ENCODE assay signal across 8 cellular contexts in the genomic region with DNA sequence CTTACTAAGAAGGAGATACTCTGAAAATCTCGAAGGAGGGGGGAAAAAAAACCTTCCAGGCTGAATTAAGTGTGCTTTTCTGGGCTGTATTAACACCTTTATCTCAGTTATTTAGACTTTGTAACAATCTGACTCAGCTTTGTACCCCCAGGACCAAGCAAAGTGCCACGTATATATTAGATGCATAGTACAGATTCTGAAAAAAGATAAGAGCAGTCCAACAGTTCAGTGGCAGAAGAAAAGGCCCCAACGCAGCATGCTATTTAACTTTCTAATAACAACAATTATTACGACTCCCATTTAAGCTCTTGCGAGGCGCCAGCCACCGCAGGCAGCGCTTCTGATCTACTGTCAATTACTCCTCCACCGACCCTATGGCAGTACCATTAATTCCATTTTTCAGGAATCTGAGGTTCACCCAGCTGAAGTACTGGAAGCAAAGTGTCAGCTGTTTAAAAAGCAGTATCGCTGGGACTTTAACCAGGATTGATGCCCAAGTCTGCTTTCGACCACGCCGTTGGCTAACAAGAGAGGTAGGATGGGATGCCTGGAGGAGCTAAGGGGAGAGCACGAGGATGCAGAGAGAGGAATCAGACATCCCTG. TPM values are rescaled to one million over a fixed set of nuclear protein-coding genes. Genes with fewer than 3 reads are reported as not detected.
DNase-seq lines count a peak whose midpoint lies in the region; ATAC-seq and TF ChIP-seq lines count a peak whose summit lies in the region.

No MANE protein-coding gene starts in this region.

- H3K9me2 ChIP-seq in DOHH2 (replicated peaks; ENCODE audit: control insufficient read depth, low read length): no peaks in the 10 kb centered on the region

- peaks cover 13% of the 10 kb centered on the region for H3K79me2 ChIP-seq in DOHH2 (ENCODE audit: control insufficient read depth, low read length)

- H3K4me3 ChIP-seq in DOHH2 (ENCODE audit: low read length): peak overlapping the region; percentile 96
- peak overlapping the region; percentile 81 for H3K4me3 ChIP-seq in Jurkat, Clone E6-1 (ENCODE audit: low read length)
- peak overlapping the region; percentile 85 to 91 (median 90) for H3K4me3 ChIP-seq in breast epithelium
- peak overlapping the region; percentile 84 for H3K4me3 ChIP-seq in mucosa of stomach (ENCODE audit: low read length)

- ATAC-seq in GM18511 (IDR thresholded peaks at IDR 0.05; ENCODE audit: unreplicated experiment): no peak

- peak overlapping the region; percentile 77 for H3K9ac ChIP-seq in mucosa of stomach (ENCODE audit: low read length)

- peak overlapping the region; percentile 99 for H3K4me2 ChIP-seq in DOHH2 (ENCODE audit: low read length)

- H3K27ac ChIP-seq in DOHH2 (ENCODE audit: low read depth, low read length): no peak overlapping the region
- peak overlapping the region; percentile 77 to 85 for H3K27ac ChIP-seq in breast epithelium

- H3K27me3 ChIP-seq in DOHH2 (ENCODE audit: control insufficient read depth, low read length) (no peaks in the 10 kb centered on the region), breast epithelium (no peaks in the 10 kb centered on the region), mucosa of stomach (ENCODE audit: control insufficient read depth, insufficient read depth, low read length) (no peaks in the 10 kb centered on the region)

- intact Hi-C loops in breast epithelium (cut with DNase I; ENCODE audit: low total_unique reads): no loop called here

- DNase-seq in Jurkat, Clone E6-1 (ENCODE audit: low read depth, low spot score): no peak
- DNase-seq in breast epithelium (ENCODE audit: low spot score in 2 of 2): no peak
- DNase-seq in activated effector memory CD4-positive, alpha-beta T cell treated with Interleukin-2 at 50 U/mL for 16 hours: no peak
- no peak for DNase-seq in SIG-M5 (lab: John Stamatoyannopoulos, UW)
- no peak for DNase-seq in GDM1 (lab: John Stamatoyannopoulos, UW)

- H3F3A ChIP-seq in DOHH2 (ENCODE audit: control insufficient read depth, insufficient read depth): peaks cover 4% of the 10 kb centered on the region

- peaks cover 35% of the 10 kb centered on the region; the same call in 1 of the 2 replicates for H3K9me3 ChIP-seq in DOHH2 (ENCODE audit: control insufficient read depth, insufficient read depth, low read length)
- no peaks in the 10 kb centered on the region for H3K9me3 ChIP-seq in breast epithelium
- H3K9me3 ChIP-seq in mucosa of stomach (ENCODE audit: control insufficient read depth, low read length): no peaks in the 10 kb centered on the region

- TF ChIP-seq CTCF in DOHH2 (IDR thresholded peaks at IDR 0.05; ENCODE audit: low read depth, low read length, poor library complexity, severe bottlenecking) (no peak), breast epithelium (IDR thresholded peaks at IDR 0.05) (no peak)

- H3K36me3 ChIP-seq in DOHH2 (ENCODE audit: control insufficient read depth, low read length): 0 out of 2 replicates have a peak, but pooled peaks cover 4% of the 10 kb centered on the region
- H3K36me3 ChIP-seq in breast epithelium: no peaks in the 10 kb centered on the region
- H3K36me3 ChIP-seq in mucosa of stomach (ENCODE audit: control insufficient read depth, insufficient read depth, low read length): no peaks in the 10 kb centered on the region

- H4K20me1 ChIP-seq in DOHH2 (ENCODE audit: control insufficient read depth, insufficient read depth, low read depth, low read length): no peaks in the 10 kb centered on the region

- H3K4me1 ChIP-seq in DOHH2 (ENCODE audit: control insufficient read depth, low read length): peaks cover 29% of the 10 kb centered on the region
- no peaks in the 10 kb centered on the region for H3K4me1 ChIP-seq in breast epithelium
- H3K4me1 ChIP-seq in mucosa of stomach (ENCODE audit: control insufficient read depth, insufficient read depth, low read length): peaks cover 9% of the 10 kb centered on the region

- no peak for TF ChIP-seq POLR2A in breast epithelium (IDR thresholded peaks at IDR 0.05)

RNA-seq across cellular contexts. Expression of gene LIPA, which starts 0.7 kb away (rescaled TPM):
- polyA plus RNA-seq in Jurkat, Clone E6-1 (2012; ENCODE audit: insufficient read depth, insufficient read length): 36.4 TPM
- 10 to 100 TPM; 44.9 to 90.7 (median 67.2) TPM for total RNA-seq in breast epithelium

RNA-seq across cellular contexts. Expression of gene CH25H, which starts 43.8 kb away (rescaled TPM):
- not detected for polyA plus RNA-seq in Jurkat, Clone E6-1 (2012; ENCODE audit: insufficient read depth, insufficient read length)
- total RNA-seq in breast epithelium: 1 to 10 TPM in 2 of 3 donors, under 1 TPM in 1; 0.16 to 6.0 (median 2.0) TPM

RNA-seq across cellular contexts. Expression of gene IFIT2, which starts 50.9 kb away (rescaled TPM):
- polyA plus RNA-seq in Jurkat, Clone E6-1 (2012; ENCODE audit: insufficient read depth, insufficient read length): 0.66 TPM
- total RNA-seq in breast epithelium: 1 to 10 TPM; 2.6 to 6.6 (median 3.5) TPM
